ENCODE assay signal across 1 cellular context in the genomic region with DNA sequence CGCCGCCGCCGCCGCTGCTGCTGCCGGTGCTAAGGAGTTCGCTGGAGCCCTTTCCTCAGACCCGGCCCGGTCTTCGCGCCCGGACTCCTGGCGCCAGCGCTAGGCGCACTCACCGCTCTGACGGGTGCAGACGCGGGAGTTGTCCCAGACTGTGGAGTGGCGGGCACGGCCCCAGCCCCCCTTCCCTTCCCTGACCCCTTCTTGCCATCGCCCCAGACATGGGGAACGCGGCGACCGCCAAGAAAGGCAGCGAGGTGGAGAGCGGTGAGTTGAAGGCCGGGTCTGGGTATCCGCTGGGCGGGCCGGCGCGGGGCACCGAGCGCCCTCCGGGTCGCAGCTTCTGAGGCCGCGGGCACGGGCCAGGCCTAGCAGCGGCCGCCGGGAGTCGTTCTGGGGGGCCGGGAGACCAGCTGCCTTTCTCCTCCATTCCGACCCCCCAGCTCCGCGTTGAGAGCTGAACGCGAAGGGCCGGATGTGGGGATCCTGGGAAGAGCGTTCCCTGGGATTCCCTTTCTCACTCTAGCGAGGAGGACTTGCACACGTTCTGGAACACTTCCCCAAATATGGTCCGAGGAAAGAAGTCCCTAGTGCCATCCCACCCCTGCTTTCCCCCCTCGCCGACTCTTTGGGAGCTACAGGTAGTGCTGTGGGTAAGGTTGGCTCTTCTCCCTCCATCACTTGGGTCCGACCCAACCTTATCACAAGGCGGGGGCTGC.
TF ChIP-seq lines count a peak whose summit lies in the region.

No MANE protein-coding gene starts in this region.

TF ChIP-seq in HepG2, 621 proteins besides CTCF, POLR2A, EP300 and RAD21 (continued from another document and continues in another):
- TF ChIP-seq, protein P1, sequence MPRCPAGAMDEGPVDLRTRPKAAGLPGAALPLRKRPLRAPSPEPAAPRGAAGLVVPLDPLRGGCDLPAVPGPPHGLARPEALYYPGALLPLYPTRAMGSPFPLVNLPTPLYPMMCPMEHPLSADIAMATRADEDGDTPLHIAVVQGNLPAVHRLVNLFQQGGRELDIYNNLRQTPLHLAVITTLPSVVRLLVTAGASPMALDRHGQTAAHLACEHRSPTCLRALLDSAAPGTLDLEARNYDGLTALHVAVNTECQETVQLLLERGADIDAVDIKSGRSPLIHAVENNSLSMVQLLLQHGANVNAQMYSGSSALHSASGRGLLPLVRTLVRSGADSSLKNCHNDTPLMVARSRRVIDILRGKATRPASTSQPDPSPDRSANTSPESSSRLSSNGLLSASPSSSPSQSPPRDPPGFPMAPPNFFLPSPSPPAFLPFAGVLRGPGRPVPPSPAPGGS (CRISPR knock-in tag; IDR thresholded peaks at IDR 0.05), result peak; percentile 48; the same call in 1 of the 2 replicates
- TF ChIP-seq ZC3H13 (CRISPR knock-in tag; IDR thresholded peaks at IDR 0.05), result no peak; the same call in 1 of the 2 replicates
- TF ChIP-seq HDAC6 (IDR thresholded peaks at IDR 0.05; ENCODE audit: low read depth, low read length), result no peak
- TF ChIP-seq, protein P2, sequence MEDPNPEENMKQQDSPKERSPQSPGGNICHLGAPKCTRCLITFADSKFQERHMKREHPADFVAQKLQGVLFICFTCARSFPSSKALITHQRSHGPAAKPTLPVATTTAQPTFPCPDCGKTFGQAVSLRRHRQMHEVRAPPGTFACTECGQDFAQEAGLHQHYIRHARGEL (CRISPR knock-in tag; IDR thresholded peaks at IDR 0.05), result no peak
- TF ChIP-seq SYNCRIP (IDR thresholded peaks at IDR 0.05; ENCODE audit: insufficient read depth, low read depth, low read length), result no peak
- TF ChIP-seq ZNF138 (CRISPR knock-in tag; IDR thresholded peaks at IDR 0.05; ENCODE audit: low read depth), result no peak
- 0 out of 2 replicates have a peak, but pooled peaks have one; percentile 45 for TF ChIP-seq ZNF274 (CRISPR knock-in tag; IDR thresholded peaks at IDR 0.05)
- no peak for TF ChIP-seq KLF6 (CRISPR knock-in tag; IDR thresholded peaks at IDR 0.05)
- TF ChIP-seq, protein P3, sequence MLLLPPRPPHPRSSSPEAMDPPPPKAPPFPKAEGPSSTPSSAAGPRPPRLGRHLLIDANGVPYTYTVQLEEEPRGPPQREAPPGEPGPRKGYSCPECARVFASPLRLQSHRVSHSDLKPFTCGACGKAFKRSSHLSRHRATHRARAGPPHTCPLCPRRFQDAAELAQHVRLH (CRISPR knock-in tag; IDR thresholded peaks at IDR 0.05; ENCODE audit: borderline replicate concordance, low read depth), result 0 out of 2 replicates have a peak, but pooled peaks have one; percentile 5
- no peak for TF ChIP-seq ZMYM4 (CRISPR knock-in tag; IDR thresholded peaks at IDR 0.05)
- TF ChIP-seq, protein P4, sequence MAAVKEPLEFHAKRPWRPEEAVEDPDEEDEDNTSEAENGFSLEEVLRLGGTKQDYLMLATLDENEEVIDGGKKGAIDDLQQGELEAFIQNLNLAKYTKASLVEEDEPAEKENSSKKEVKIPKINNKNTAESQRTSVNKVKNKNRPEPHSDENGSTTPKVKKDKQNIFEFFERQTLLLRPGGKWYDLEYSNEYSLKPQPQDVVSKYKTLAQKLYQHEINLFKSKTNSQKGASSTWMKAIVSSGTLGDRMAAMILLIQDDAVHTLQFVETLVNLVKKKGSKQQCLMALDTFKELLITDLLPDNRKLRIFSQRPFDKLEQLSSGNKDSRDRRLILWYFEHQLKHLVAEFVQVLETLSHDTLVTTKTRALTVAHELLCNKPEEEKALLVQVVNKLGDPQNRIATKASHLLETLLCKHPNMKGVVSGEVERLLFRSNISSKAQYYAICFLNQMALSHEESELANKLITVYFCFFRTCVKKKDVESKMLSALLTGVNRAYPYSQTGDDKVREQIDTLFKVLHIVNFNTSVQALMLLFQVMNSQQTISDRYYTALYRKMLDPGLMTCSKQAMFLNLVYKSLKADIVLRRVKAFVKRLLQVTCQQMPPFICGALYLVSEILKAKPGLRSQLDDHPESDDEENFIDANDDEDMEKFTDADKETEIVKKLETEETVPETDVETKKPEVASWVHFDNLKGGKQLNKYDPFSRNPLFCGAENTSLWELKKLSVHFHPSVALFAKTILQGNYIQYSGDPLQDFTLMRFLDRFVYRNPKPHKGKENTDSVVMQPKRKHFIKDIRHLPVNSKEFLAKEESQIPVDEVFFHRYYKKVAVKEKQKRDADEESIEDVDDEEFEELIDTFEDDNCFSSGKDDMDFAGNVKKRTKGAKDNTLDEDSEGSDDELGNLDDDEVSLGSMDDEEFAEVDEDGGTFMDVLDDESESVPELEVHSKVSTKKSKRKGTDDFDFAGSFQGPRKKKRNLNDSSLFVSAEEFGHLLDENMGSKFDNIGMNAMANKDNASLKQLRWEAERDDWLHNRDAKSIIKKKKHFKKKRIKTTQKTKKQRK (IDR thresholded peaks at IDR 0.05; ENCODE audit: low read length), result no peak
- no peak for TF ChIP-seq SNRNP70 (IDR thresholded peaks at IDR 0.05; ENCODE audit: low read depth, low read length)
- TF ChIP-seq, protein P5, sequence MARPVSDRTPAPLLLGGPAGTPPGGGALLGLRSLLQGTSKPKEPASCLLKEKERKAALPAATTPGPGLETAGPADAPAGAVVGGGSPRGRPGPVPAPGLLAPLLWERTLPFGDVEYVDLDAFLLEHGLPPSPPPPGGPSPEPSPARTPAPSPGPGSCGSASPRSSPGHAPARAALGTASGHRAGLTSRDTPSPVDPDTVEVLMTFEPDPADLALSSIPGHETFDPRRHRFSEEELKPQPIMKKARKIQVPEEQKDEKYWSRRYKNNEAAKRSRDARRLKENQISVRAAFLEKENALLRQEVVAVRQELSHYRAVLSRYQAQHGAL (CRISPR knock-in tag; IDR thresholded peaks at IDR 0.05; ENCODE audit: not compliant biosample characterization), result no peak
- no peak for TF ChIP-seq POGZ (CRISPR knock-in tag; IDR thresholded peaks at IDR 0.05)
- TF ChIP-seq, protein P6, sequence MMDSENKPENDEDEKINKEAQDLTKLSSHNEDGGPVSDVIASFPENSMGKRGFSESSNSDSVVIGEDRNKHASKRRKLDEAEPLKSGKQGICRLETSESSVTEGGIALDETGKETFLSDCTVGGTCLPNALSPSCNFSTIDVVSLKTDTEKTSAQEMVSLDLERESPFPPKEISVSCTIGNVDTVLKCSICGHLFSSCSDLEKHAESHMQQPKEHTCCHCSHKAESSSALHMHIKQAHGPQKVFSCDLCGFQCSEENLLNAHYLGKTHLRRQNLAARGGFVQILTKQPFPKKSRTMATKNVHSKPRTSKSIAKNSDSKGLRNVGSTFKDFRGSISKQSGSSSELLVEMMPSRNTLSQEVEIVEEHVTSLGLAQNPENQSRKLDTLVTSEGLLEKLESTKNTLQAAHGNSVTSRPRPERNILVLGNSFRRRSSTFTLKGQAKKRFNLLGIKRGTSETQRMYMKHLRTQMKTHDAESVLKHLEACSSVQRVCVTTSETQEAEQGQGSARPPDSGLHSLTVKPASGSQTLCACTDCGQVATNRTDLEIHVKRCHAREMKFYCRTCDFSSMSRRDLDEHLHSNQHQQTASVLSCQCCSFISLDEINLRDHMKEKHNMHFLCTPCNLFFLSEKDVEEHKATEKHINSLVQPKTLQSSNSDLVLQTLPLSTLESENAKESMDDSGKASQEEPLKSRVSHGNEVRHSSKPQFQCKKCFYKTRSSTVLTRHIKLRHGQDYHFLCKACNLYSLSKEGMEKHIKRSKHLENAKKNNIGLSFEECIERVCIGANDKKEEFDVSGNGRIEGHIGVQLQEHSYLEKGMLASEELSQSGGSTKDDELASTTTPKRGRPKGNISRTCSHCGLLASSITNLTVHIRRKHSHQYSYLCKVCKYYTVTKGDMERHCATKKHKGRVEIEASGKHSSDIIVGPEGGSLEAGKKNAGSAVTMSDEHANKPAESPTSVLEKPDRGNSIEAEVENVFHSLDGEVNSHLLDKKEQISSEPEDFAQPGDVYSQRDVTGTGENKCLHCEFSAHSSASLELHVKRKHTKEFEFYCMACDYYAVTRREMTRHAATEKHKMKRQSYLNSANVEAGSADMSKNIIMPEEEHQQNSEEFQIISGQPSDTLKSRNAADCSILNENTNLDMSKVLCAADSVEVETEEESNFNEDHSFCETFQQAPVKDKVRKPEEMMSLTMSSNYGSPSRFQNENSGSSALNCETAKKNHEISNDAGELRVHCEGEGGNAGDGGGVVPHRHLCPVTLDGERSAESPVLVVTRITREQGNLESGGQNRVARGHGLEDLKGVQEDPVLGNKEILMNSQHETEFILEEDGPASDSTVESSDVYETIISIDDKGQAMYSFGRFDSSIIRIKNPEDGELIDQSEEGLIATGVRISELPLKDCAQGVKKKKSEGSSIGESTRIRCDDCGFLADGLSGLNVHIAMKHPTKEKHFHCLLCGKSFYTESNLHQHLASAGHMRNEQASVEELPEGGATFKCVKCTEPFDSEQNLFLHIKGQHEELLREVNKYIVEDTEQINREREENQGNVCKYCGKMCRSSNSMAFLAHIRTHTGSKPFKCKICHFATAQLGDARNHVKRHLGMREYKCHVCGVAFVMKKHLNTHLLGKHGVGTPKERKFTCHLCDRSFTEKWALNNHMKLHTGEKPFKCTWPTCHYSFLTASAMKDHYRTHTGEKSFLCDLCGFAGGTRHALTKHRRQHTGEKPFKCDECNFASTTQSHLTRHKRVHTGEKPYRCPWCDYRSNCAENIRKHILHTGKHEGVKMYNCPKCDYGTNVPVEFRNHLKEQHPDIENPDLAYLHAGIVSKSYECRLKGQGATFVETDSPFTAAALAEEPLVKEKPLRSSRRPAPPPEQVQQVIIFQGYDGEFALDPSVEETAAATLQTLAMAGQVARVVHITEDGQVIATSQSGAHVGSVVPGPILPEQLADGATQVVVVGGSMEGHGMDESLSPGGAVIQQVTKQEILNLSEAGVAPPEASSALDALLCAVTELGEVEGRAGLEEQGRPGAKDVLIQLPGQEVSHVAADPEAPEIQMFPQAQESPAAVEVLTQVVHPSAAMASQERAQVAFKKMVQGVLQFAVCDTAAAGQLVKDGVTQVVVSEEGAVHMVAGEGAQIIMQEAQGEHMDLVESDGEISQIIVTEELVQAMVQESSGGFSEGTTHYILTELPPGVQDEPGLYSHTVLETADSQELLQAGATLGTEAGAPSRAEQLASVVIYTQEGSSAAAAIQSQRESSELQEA (CRISPR knock-in tag; IDR thresholded peaks at IDR 0.05; ENCODE audit: not compliant biosample characterization), result peak; percentile 34
- TF ChIP-seq POLR2AphosphoS5 (IDR thresholded peaks at IDR 0.05; ENCODE audit: low read depth, low read length), result no peak
- TF ChIP-seq, protein P7, sequence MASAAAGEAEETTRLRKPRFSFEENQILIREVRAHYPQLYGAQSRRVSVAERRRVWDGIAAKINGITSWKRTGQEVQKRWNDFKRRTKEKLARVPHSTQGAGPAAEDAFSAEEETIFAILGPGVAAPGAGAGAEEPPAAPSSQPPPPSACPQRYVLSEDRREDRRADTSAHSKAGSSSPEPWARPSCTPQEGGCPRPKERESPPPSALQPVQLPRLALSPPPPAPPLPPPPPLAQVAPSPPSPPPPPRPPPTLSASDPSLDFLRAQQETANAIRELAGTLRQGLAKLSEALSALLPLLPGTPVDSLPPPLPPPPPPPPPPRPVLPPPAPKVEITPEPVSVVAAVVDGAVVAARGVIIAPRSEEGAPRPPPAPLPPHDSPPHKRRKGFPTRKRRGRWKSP (CRISPR knock-in tag; IDR thresholded peaks at IDR 0.05), result peak; percentile 10; the same call in 1 of the 2 replicates
- TF ChIP-seq, protein P8, sequence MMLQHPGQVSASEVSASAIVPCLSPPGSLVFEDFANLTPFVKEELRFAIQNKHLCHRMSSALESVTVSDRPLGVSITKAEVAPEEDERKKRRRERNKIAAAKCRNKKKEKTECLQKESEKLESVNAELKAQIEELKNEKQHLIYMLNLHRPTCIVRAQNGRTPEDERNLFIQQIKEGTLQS (CRISPR knock-in tag; IDR thresholded peaks at IDR 0.05), result no peak
- TF ChIP-seq, protein P9, sequence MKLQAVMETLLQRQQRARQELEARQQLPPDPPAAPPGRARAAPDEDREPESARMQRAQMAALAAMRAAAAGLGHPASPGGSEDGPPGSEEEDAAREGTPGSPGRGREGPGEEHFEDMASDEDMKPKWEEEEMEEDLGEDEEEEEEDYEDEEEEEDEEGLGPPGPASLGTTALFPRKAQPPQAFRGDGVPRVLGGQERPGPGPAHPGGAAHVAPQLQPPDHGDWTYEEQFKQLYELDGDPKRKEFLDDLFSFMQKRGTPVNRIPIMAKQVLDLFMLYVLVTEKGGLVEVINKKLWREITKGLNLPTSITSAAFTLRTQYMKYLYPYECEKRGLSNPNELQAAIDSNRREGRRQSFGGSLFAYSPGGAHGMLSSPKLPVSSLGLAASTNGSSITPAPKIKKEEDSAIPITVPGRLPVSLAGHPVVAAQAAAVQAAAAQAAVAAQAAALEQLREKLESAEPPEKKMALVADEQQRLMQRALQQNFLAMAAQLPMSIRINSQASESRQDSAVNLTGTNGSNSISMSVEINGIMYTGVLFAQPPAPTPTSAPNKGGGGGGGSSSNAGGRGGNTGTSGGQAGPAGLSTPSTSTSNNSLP (IDR thresholded peaks at IDR 0.05; ENCODE audit: low read depth, low read length), result no peak
- TF ChIP-seq ZFY (CRISPR knock-in tag; IDR thresholded peaks at IDR 0.05), result peak; percentile 75
- TF ChIP-seq, protein P10, sequence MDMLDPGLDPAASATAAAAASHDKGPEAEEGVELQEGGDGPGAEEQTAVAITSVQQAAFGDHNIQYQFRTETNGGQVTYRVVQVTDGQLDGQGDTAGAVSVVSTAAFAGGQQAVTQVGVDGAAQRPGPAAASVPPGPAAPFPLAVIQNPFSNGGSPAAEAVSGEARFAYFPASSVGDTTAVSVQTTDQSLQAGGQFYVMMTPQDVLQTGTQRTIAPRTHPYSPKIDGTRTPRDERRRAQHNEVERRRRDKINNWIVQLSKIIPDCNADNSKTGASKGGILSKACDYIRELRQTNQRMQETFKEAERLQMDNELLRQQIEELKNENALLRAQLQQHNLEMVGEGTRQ (IDR thresholded peaks at IDR 0.05; ENCODE audit: low read depth, low read length), result no peak
- TF ChIP-seq, protein P10 (CRISPR knock-in tag; IDR thresholded peaks at IDR 0.05; ENCODE audit: borderline replicate concordance), result no peak
- TF ChIP-seq, protein P11, sequence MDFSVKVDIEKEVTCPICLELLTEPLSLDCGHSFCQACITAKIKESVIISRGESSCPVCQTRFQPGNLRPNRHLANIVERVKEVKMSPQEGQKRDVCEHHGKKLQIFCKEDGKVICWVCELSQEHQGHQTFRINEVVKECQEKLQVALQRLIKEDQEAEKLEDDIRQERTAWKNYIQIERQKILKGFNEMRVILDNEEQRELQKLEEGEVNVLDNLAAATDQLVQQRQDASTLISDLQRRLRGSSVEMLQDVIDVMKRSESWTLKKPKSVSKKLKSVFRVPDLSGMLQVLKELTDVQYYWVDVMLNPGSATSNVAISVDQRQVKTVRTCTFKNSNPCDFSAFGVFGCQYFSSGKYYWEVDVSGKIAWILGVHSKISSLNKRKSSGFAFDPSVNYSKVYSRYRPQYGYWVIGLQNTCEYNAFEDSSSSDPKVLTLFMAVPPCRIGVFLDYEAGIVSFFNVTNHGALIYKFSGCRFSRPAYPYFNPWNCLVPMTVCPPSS (IDR thresholded peaks at IDR 0.05), result no peak
- no peak for TF ChIP-seq HNRNPUL1 (IDR thresholded peaks at IDR 0.05; ENCODE audit: low read depth, low read length)
- TF ChIP-seq KLF16 (CRISPR knock-in tag; IDR thresholded peaks at IDR 0.05), result 0 out of 4 replicates have a peak, but pooled peaks of 1 of the 2 experiments have one; percentile 13
- TF ChIP-seq ZEB1 (IDR thresholded peaks at IDR 0.05; ENCODE audit: insufficient replicate concordance, low read depth), result no peak
- TF ChIP-seq ZFAT (CRISPR knock-in tag; conservative IDR thresholded peaks at IDR 0.05), result no peak
